Comparison of ENCODE assay signal across 26 cellular contexts in the genomic region with DNA sequence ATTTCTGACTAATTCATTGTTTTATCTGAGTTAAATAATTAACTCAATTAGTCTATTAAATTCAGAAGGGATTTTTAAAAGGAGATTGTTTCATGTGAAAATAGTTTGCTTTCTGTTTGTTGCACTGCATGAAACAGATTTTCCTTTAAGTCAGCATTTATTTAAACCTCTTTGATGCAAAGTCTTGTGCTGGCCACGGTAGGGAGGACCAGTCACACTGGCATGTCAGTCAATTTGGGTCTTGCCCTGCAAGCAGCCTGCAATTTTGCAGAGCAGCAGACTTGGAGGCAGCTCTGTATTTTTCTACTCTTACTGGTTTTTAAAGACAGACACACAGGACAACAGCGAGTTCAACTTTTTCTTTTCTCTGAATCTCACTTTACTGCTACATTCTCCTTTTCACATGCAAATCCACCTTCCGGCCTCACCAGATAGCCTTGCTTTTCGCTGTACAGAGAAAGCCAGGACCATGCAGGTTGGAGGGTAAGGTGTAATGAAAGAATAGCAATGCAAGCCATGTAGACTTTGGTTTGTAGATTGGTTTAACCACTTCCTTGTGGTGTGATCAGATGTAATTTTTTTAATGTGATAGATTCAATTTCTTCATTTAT.
"Had no signal": no experiment of that assay in that cellular context is flagged by ENCODE, and none has a peak within 500 bp of the region (broad histone marks: within the 10 kb centered on the region; RNA-seq: fewer than 3 reads in every experiment).

No MANE protein-coding gene starts in this region.

- H3K9me3 Mint-ChIP-seq: activated CD8-positive, alpha-beta T cell treated with anti-CD3 and anti-CD28 coated beads for 36 hours; activated naive CD4-positive, alpha-beta T cell treated with anti-CD3 and anti-CD28 coated beads, Interleukin-2, amount 50 U/mL, for 24 hours; activated naive CD8-positive, alpha-beta T cell treated with anti-CD3 and anti-CD28 coated beads, Interleukin-2, amount 50 U/mL, for 24 hours; activated T-cell treated with anti-CD3 and anti-CD28 coated beads, Interleukin-2, amount 50 U/mL, for 4 hours; activated T-helper 17 cell treated with anti-CD3 and anti-CD28 coated beads, Interleukin-2, amount 50 U/mL, for 72 hours; effector memory CD8-positive, alpha-beta T cell; mesothelial cell of epicardium; nephron progenitor cell; stimulated activated naive B cell treated with anti-CD40 and anti-IgM and Interleukin-4, amounts not matched to agents 10 μg/mL and 1 μg/mL and 100 μg/mL, for 72 hours had no signal

- H3K9me3 ChIP-seq: gastroesophageal sphincter, right atrium auricular region, stomach, tibial nerve had no signal

- H3K4me1 Mint-ChIP-seq: activated naive CD4-positive, alpha-beta T cell treated with anti-CD3 and anti-CD28 coated beads, Interleukin-2, amount 50 U/mL, for 24 hours; activated naive CD8-positive, alpha-beta T cell treated with anti-CD3 and anti-CD28 coated beads, Interleukin-2, amount 50 U/mL, for 24 hours; activated T-helper 17 cell treated with anti-CD3 and anti-CD28 coated beads, Interleukin-2, amount 50 U/mL, for 72 hours; mesothelial cell of epicardium; naive B cell; nephron progenitor cell; stimulated activated naive B cell treated with anti-CD40 and anti-IgM and Interleukin-4, amounts not matched to agents 10 μg/mL and 1 μg/mL and 100 μg/mL, for 72 hours; T-helper 17 cell had no signal

- H3K4me3 ChIP-seq: gastroesophageal sphincter, right atrium auricular region, stomach, tibial nerve had no signal

- H3K4me1 ChIP-seq: gastroesophageal sphincter, right atrium auricular region, stomach, tibial nerve had no signal

- H3K36me3 Mint-ChIP-seq: activated naive CD4-positive, alpha-beta T cell treated with anti-CD3 and anti-CD28 coated beads, Interleukin-2, amount 50 U/mL, for 24 hours; mesothelial cell of epicardium; naive B cell; stimulated activated naive B cell treated with anti-CD40 and anti-IgM and Interleukin-4, amounts not matched to agents 10 μg/mL and 1 μg/mL and 100 μg/mL, for 72 hours had no signal

- DNase-seq: activated CD4-positive, alpha-beta T cell treated with anti-CD3 and anti-CD28 coated beads for 1 hour; activated CD4-positive, alpha-beta T cell treated with anti-CD3 and anti-CD28 coated beads, Interleukin-2, amount 50 U/mL, for 1 hour; activated CD8-positive, alpha-beta T cell treated with anti-CD3 and anti-CD28 coated beads for 36 hours; activated gamma-delta T cell treated with Interleukin-2 at 50 U/mL for 16 hours; activated naive CD8-positive, alpha-beta T cell treated with anti-CD3 and anti-CD28 coated beads, Interleukin-2, amount 50 U/mL, for 24 hours; activated T-cell treated with anti-CD3 and anti-CD28 coated beads, Interleukin-2, amount 50 U/mL, for 4 hours; amygdala; caudate nucleus; cortex of kidney; effector memory CD8-positive, alpha-beta T cell; hippocampal formation; naive B cell; nephron progenitor cell; stimulated activated CD4-positive, alpha-beta T cell treated with anti-CD3 and anti-CD28 coated beads, Interleukin-15, amount 100 ng/mL, for 24 hours; stimulated activated CD4-positive, alpha-beta T cell treated with anti-CD3 and anti-CD28 coated beads, Interleukin-2, amount 100 ng/mL, for 24 hours; stimulated activated naive B cell treated with anti-CD40 and anti-IgM and Interleukin-4, amounts not matched to agents 10 μg/mL and 1 μg/mL and 100 μg/mL, for 72 hours; stomach; T-helper 17 cell; T1000 had no signal

- ATAC-seq: activated CD8-positive, alpha-beta T cell treated with anti-CD3 and anti-CD28 coated beads for 36 hours; activated naive CD8-positive, alpha-beta T cell treated with anti-CD3 and anti-CD28 coated beads, Interleukin-2, amount 50 U/mL, for 24 hours; activated T-cell treated with anti-CD3 and anti-CD28 coated beads, Interleukin-2, amount 50 U/mL, for 4 hours; activated T-helper 17 cell treated with anti-CD3 and anti-CD28 coated beads, Interleukin-2, amount 50 U/mL, for 72 hours; effector memory CD8-positive, alpha-beta T cell; gastroesophageal sphincter; stimulated activated naive B cell treated with anti-CD40 and anti-IgM and Interleukin-4, amounts not matched to agents 10 μg/mL and 1 μg/mL and 100 μg/mL, for 72 hours; T-helper 17 cell had no signal

- H3K4me3 Mint-ChIP-seq: activated CD8-positive, alpha-beta T cell treated with anti-CD3 and anti-CD28 coated beads for 36 hours; activated naive CD4-positive, alpha-beta T cell treated with anti-CD3 and anti-CD28 coated beads, Interleukin-2, amount 50 U/mL, for 24 hours; activated naive CD8-positive, alpha-beta T cell treated with anti-CD3 and anti-CD28 coated beads, Interleukin-2, amount 50 U/mL, for 24 hours; activated T-cell treated with anti-CD3 and anti-CD28 coated beads, Interleukin-2, amount 50 U/mL, for 4 hours; activated T-helper 17 cell treated with anti-CD3 and anti-CD28 coated beads, Interleukin-2, amount 50 U/mL, for 72 hours; effector memory CD8-positive, alpha-beta T cell; mesothelial cell of epicardium; naive B cell; nephron progenitor cell; stimulated activated naive B cell treated with anti-CD40 and anti-IgM and Interleukin-4, amounts not matched to agents 10 μg/mL and 1 μg/mL and 100 μg/mL, for 72 hours; T-helper 17 cell had no signal

- H3K27me3 ChIP-seq: gastroesophageal sphincter, right atrium auricular region, stomach, tibial nerve had no signal

- H3K27me3 Mint-ChIP-seq: activated CD8-positive, alpha-beta T cell treated with anti-CD3 and anti-CD28 coated beads for 36 hours; activated naive CD4-positive, alpha-beta T cell treated with anti-CD3 and anti-CD28 coated beads, Interleukin-2, amount 50 U/mL, for 24 hours; activated naive CD8-positive, alpha-beta T cell treated with anti-CD3 and anti-CD28 coated beads, Interleukin-2, amount 50 U/mL, for 24 hours; activated T-helper 17 cell treated with anti-CD3 and anti-CD28 coated beads, Interleukin-2, amount 50 U/mL, for 72 hours; effector memory CD8-positive, alpha-beta T cell; naive B cell; stimulated activated naive B cell treated with anti-CD40 and anti-IgM and Interleukin-4, amounts not matched to agents 10 μg/mL and 1 μg/mL and 100 μg/mL, for 72 hours; T-helper 17 cell had no signal

- FAIRE-seq: endothelial cell of umbilical vein had no signal

- H3K27ac ChIP-seq: gastroesophageal sphincter, right atrium auricular region, stomach, tibial nerve had no signal

- H3K36me3 ChIP-seq: gastroesophageal sphincter, right atrium auricular region, stomach, tibial nerve had no signal

- H3K27ac Mint-ChIP-seq: activated CD8-positive, alpha-beta T cell treated with anti-CD3 and anti-CD28 coated beads for 36 hours; activated naive CD4-positive, alpha-beta T cell treated with anti-CD3 and anti-CD28 coated beads, Interleukin-2, amount 50 U/mL, for 24 hours; activated naive CD8-positive, alpha-beta T cell treated with anti-CD3 and anti-CD28 coated beads, Interleukin-2, amount 50 U/mL, for 24 hours; activated T-helper 17 cell treated with anti-CD3 and anti-CD28 coated beads, Interleukin-2, amount 50 U/mL, for 72 hours; effector memory CD8-positive, alpha-beta T cell; mesothelial cell of epicardium; nephron progenitor cell; stimulated activated naive B cell treated with anti-CD40 and anti-IgM and Interleukin-4, amounts not matched to agents 10 μg/mL and 1 μg/mL and 100 μg/mL, for 72 hours; T-helper 17 cell had no signal
